In genomic region chr5:77030097-77031071, GRCh38 we compare ENCODE assay signal across 8 cellular contexts. TPM values are rescaled to one million over a fixed set of nuclear protein-coding genes. Genes with fewer than 3 reads are reported as not detected.
DNase-seq lines count a peak whose midpoint lies in the region; ATAC-seq and TF ChIP-seq lines count a peak whose summit lies in the region.

TSS of gene AGGF1 (plus strand) at chr5:77030404. CDS start at chr5:77030767, 363 bp downstream.

- DNase-seq in NCI-H2107 treated with DMSO at 0.1 percent for 48 hours (lab: John Stamatoyannopoulos, UW; ENCODE audit: unreplicated experiment) (peak; percentile 65), UCSD-AML1 (lab: John Stamatoyannopoulos, UW; ENCODE audit: unreplicated experiment) (peak; percentile 94), brain microvascular endothelial cell (peak; percentile 91), iPS DF 4.7 (ENCODE audit: extremely low read depth, low spot score) (peak; percentile 80), sigmoid colon (peak; percentile 96)

- peak; percentile 53 to 69 for TF ChIP-seq POLR2A in sigmoid colon (IDR thresholded peaks at IDR 0.05)

- no peak for TF ChIP-seq EP300 in sigmoid colon (IDR thresholded peaks at IDR 0.05)

- 0 to 1% methylated on average over 82 of the region's 82 CpGs for WGBS in sigmoid colon, 2 donors

- H3K4me3 ChIP-seq in brain microvascular endothelial cell (ENCODE audit: low read depth, low read length): peak within 1 kb of the TSS; percentile 93
- peak within 1 kb of the TSS; percentile 77 to 94 (median 88) for H3K4me3 ChIP-seq in sigmoid colon

- H3K27me3 ChIP-seq in brain microvascular endothelial cell (replicated peaks) (no peaks in the 10 kb centered on the region), sigmoid colon (no peaks in the 10 kb centered on the region)

- peak within 1 kb of the TSS; percentile 90 for H3K27ac ChIP-seq in 22Rv1
- H3K27ac ChIP-seq in brain microvascular endothelial cell: peak within 1 kb of the TSS; percentile 80
- H3K27ac ChIP-seq in sigmoid colon: peak within 1 kb of the TSS; percentile 85 to 95 (median 90)

- H3K4me1 ChIP-seq in sigmoid colon: peaks cover 0 to 18% (median 14%) of the 10 kb centered on the region in 4 donors

- H3K9me3 ChIP-seq in sigmoid colon: no peaks in the 10 kb centered on the region

- in situ Hi-C loops in brain microvascular endothelial cell (cut with HindIII; ENCODE audit: low pct_ligation_motif_present, low sequenced_read_pairs): no loop called here

- H3K36me3 ChIP-seq in brain microvascular endothelial cell (replicated peaks) (peaks cover under 1% of the 10 kb centered on the region), sigmoid colon (peaks cover 0 to 12% (median 0%) of the 10 kb centered on the region in 4 donors)

- ATAC-seq in GM18520 (IDR thresholded peaks at IDR 0.05; ENCODE audit: unreplicated experiment) (peak; percentile 97), HG03064 (IDR thresholded peaks at IDR 0.05; ENCODE audit: low read depth, unreplicated experiment) (peak; percentile 98)

- TF ChIP-seq CTCF in 22Rv1 (IDR thresholded peaks at IDR 0.05) (no peak), brain microvascular endothelial cell (IDR thresholded peaks at IDR 0.05; ENCODE audit: low read depth, low read length, missing control alignments) (no peak), sigmoid colon (IDR thresholded peaks at IDR 0.05) (no peak)

- intact Hi-C loops in sigmoid colon (cut with DNase I): loop anchor here (1.0 to 5.0 kb wide), 2 partner anchors 47 to 462 kb away; partner anchors contain the start of gene WDR41

RNA-seq across cellular contexts. Expression of gene AGGF1, which starts in this region (rescaled TPM):
- 10 to 100 TPM; 16.3 to 21.8 (median 17.7) TPM for total RNA-seq in sigmoid colon
- polyA plus RNA-seq in sigmoid colon: 10 to 100 TPM in 2 of 3 donors, 1 to 10 TPM in 1; 8.4 to 11.8 (median 10.8) TPM

Comparison
In these comparisons a context has a peak if more than half of its experiments do, and no peak if none do; other contexts are left out.
1. Peak in every context shown above with its lines: DNase-seq, ATAC-seq, H3K4me3 ChIP-seq and H3K27ac ChIP-seq.